Comparison of ENCODE assay signal across 24 cellular contexts in the genomic region with DNA sequence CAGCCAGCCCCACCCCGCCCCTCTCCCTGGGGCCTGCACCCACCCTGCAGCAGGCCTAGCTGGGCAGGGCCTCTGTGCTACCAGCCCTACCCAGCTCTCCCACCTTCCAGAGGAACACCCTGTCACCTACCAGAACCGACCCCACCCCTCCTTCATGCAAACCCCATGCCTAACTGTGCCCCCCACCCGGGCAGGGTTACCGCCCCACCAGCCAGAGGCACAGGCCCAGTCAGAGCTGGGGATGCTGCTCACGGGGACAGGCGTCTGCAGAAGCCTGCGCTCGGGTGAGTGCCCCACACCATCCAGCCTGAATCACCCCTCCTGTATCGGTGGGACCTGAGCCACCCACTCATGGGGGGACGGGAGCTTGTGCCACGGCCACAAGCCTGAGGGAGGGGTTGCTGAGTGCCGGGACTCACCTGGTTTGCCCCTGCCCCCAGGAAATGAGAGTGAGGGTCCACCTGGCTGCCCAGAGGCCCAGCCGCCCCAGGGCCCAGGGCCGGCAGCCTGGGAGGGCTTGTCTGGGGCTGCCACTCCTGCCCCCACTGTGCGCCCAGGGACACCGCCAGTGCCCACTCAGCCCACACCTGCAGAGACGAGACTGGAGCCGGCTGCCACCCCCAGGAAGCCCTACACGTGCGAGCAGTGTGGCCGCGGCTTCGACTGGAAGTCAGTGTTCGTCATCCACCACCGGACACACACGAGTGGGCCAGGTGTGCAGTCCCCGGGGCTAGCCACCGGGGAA.
"Had no signal": no experiment of that assay in that cellular context is flagged by ENCODE, and none has a peak within 500 bp of the region (broad histone marks: within the 10 kb centered on the region; RNA-seq: fewer than 3 reads in every experiment).

No MANE protein-coding gene starts in this region.

- DNase-seq: dorsolateral prefrontal cortex; effector CD4-positive, alpha-beta T cell; foreskin fibroblast; gastrocnemius medialis; head of caudate nucleus; kidney glomerular epithelial cell; left ventricle myocardium superior; lower lobe of right lung; naive thymus-derived CD8-positive, alpha-beta T cell; nephron progenitor cell; small intestine; stimulated activated CD4-positive, alpha-beta T cell treated with anti-CD3 and anti-CD28 coated beads, Interleukin-15, amount 100 ng/mL, for 24 hours; stimulated activated CD4-positive, alpha-beta T cell treated with anti-CD3 and anti-CD28 coated beads, Interleukin-2, amount 100 ng/mL, for 48 hours; stimulated activated naive B cell treated with anti-CD40 and anti-IgM and Interleukin-4, amounts not matched to agents 10 μg/mL and 1 μg/mL and 100 μg/mL, for 72 hours; stimulated activated naive CD8-positive, alpha-beta T cell treated with anti-CD3 and anti-CD28 coated beads, Interleukin-15, amount 100 ng/mL, for 72 hours; transverse colon; upper lobe of right lung had no signal

- H3K36me3 ChIP-seq: transverse colon, vagina had no signal

- H3K4me3 ChIP-seq: dorsolateral prefrontal cortex, gastrocnemius medialis, lower lobe of right lung, right lobe of liver, suprapubic skin, transverse colon, upper lobe of right lung, vagina had no signal

- H3K27me3 ChIP-seq: dorsolateral prefrontal cortex, gastrocnemius medialis, neutrophil, right lobe of liver, suprapubic skin, transverse colon, upper lobe of right lung, vagina had no signal

- H3K9ac ChIP-seq: parathyroid adenoma had no signal

- H2AFZ ChIP-seq: parathyroid adenoma had no signal

- ATAC-seq: gastrocnemius medialis; left ventricle myocardium superior; lower lobe of right lung; naive thymus-derived CD8-positive, alpha-beta T cell; right lobe of liver; stimulated activated naive B cell treated with anti-CD40 and anti-IgM and Interleukin-4, amounts not matched to agents 10 μg/mL and 1 μg/mL and 100 μg/mL, for 72 hours; stimulated activated naive CD8-positive, alpha-beta T cell treated with anti-CD3 and anti-CD28 coated beads, Interleukin-15, amount 100 ng/mL, for 72 hours; upper lobe of right lung had no signal

- H3K79me2 ChIP-seq: parathyroid adenoma had no signal

- FAIRE-seq: colon, islet of Langerhans, small intestine had no signal

- H3K27ac ChIP-seq: gastrocnemius medialis, lower lobe of right lung, neutrophil, parathyroid adenoma, right lobe of liver, suprapubic skin, transverse colon, upper lobe of right lung, vagina had no signal

- H3K9me3 ChIP-seq: gastrocnemius medialis, lower lobe of right lung, neutrophil, right lobe of liver, suprapubic skin, transverse colon, upper lobe of right lung, vagina had no signal
